ENCODE assay signal across 8 cellular contexts in genomic region chr3:129314757-129315385, GRCh38.
DNase-seq lines count a peak whose midpoint lies in the region; ATAC-seq and TF ChIP-seq lines count a peak whose summit lies in the region.

No MANE protein-coding gene starts in this region.

- ATAC-seq in GM18861 (IDR thresholded peaks at IDR 0.05; ENCODE audit: unreplicated experiment): no peak

- 0 out of 2 replicates have a peak, but pooled peaks cover 7% of the 10 kb centered on the region for H3F3A ChIP-seq in OCI-LY1 (ENCODE audit: insufficient read depth, low read length)

- no peaks in the 10 kb centered on the region for H3K79me2 ChIP-seq in OCI-LY1 (ENCODE audit: insufficient read depth, low read length)

- peak; percentile 47 for TF ChIP-seq CTCF in GM13977 (IDR thresholded peaks at IDR 0.05; ENCODE audit: extremely low read depth, insufficient read depth, missing control alignments)
- TF ChIP-seq CTCF in OCI-LY1 (IDR thresholded peaks at IDR 0.05; ENCODE audit: low read length): peak; percentile 35; the same call in 1 of the 2 replicates
- no peak for TF ChIP-seq CTCF in fibroblast of mammary gland (conservative IDR thresholded peaks at IDR 0.05; ENCODE audit: control insufficient read depth, insufficient read depth, low read depth, low read length)

- peaks cover 26% of the 10 kb centered on the region for H3K4me1 ChIP-seq in OCI-LY1 (ENCODE audit: insufficient read depth, low read length, severe bottlenecking)
- peaks cover 17% of the 10 kb centered on the region for H3K4me1 ChIP-seq in muscle layer of colon (ENCODE audit: insufficient read depth, low read length)
- H3K4me1 ChIP-seq in stomach smooth muscle (ENCODE audit: control insufficient read depth, insufficient read depth, low read length): peaks cover 23% of the 10 kb centered on the region

- in situ Hi-C loops in GM13977 (cut with MboI; ENCODE audit: low pct_unique_long_range_greater_than_20kb, low sequenced_read_pairs, unreplicated experiment): no loop called here
- in situ Hi-C loops in KBM-7 (cut with MboI; ENCODE audit: low pct_unique_long_range_greater_than_20kb, low sequenced_read_pairs): no loop called here

- H3K27ac ChIP-seq in OCI-LY1 (ENCODE audit: low read depth, low read length, poor library complexity, severe bottlenecking) (peak overlapping the region; percentile 89), muscle layer of colon (ENCODE audit: low read depth, low read length) (peak overlapping the region; percentile 98), stomach smooth muscle (ENCODE audit: low read length) (peak overlapping the region; percentile 87)

- no peaks in the 10 kb centered on the region for H3K9me2 ChIP-seq in OCI-LY1 (ENCODE audit: low read depth, low read length)

- DNase-seq in GM13977 (ENCODE audit: low spot score): peak; percentile 92
- peak; percentile 78 for DNase-seq in KBM-7
- peak; percentile 84 for DNase-seq in activated effector memory CD4-positive, alpha-beta T cell treated with anti-CD3 and anti-CD28 coated beads, Interleukin-2, amount 50 U/mL, for 16 hours
- peak; percentile 93 for DNase-seq in fibroblast of mammary gland (ENCODE audit: low read depth)

- H4K20me1 ChIP-seq in OCI-LY1 (ENCODE audit: insufficient read depth, low read length): no peaks in the 10 kb centered on the region

- H3K4me2 ChIP-seq in OCI-LY1 (ENCODE audit: low read length): peak overlapping the region; percentile 64

- peak overlapping the region; percentile 95 for H3K9ac ChIP-seq in OCI-LY1 (ENCODE audit: low read length)
- H3K9ac ChIP-seq in muscle layer of colon (ENCODE audit: low read length): peak overlapping the region; percentile 64
- H3K9ac ChIP-seq in stomach smooth muscle (ENCODE audit: low read length in 2 of 2): peak overlapping the region; percentile 79 to 87

- H3K4me3 ChIP-seq in OCI-LY1 (ENCODE audit: low read depth, low read length, poor library complexity, severe bottlenecking): peak overlapping the region; percentile 91
- H3K4me3 ChIP-seq in fibroblast of mammary gland (ENCODE audit: control insufficient read depth, low read depth, low read length): peak overlapping the region; percentile 84
- H3K4me3 ChIP-seq in muscle layer of colon (ENCODE audit: low read depth in 1 of 2, low read length in 2 of 2): peak overlapping the region; percentile 85 to 98
- peak overlapping the region; percentile 82 to 96 for H3K4me3 ChIP-seq in stomach smooth muscle (ENCODE audit: low read length in 2 of 2)

- H3K27me3 ChIP-seq in OCI-LY1 (ENCODE audit: insufficient read depth, low read length) (no peaks in the 10 kb centered on the region), muscle layer of colon (ENCODE audit: control insufficient read depth in 1 of 2, insufficient read depth in 2 of 2, low read length in 2 of 2) (no peaks in the 10 kb centered on the region), stomach smooth muscle (ENCODE audit: control insufficient read depth in 1 of 2, insufficient read depth in 2 of 2, low read length in 2 of 2) (no peaks in the 10 kb centered on the region)

- peaks cover 5% of the 10 kb centered on the region; the same call in 1 of the 2 replicates for H3K36me3 ChIP-seq in OCI-LY1 (ENCODE audit: insufficient read depth, low read length)
- H3K36me3 ChIP-seq in muscle layer of colon (ENCODE audit: insufficient read depth, low read length): no peaks in the 10 kb centered on the region
- no peaks in the 10 kb centered on the region for H3K36me3 ChIP-seq in stomach smooth muscle (ENCODE audit: control insufficient read depth in 2 of 2, insufficient read depth in 2 of 2, low read length in 2 of 2)

- no peak overlapping the region for H2AFZ ChIP-seq in OCI-LY1 (ENCODE audit: low read length)

- H3K9me3 ChIP-seq in OCI-LY1 (ENCODE audit: low read length): no peaks in the 10 kb centered on the region
- H3K9me3 ChIP-seq in muscle layer of colon (ENCODE audit: low read length): no peaks in the 10 kb centered on the region
- no peaks in the 10 kb centered on the region for H3K9me3 ChIP-seq in stomach smooth muscle (ENCODE audit: control insufficient read depth in 2 of 2, low read length in 2 of 2)
